Comparison of ENCODE assay signal across 17 cellular contexts in genomic region chr12:92573104-92573503, GRCh38.
A peak's percentile ranks its signal among the peaks of the same experiment; 100 is the strongest.
DNase-seq lines count a peak whose midpoint lies in the region; ATAC-seq and TF ChIP-seq lines count a peak whose summit lies in the region.
"Had no signal": no experiment of that assay in that cellular context is flagged by ENCODE, and none has a peak within 500 bp of the region (broad histone marks: within the 10 kb centered on the region; RNA-seq: fewer than 3 reads in every experiment).

No MANE protein-coding gene starts in this region.

- peak overlapping the region; percentile 50 for H2AFZ ChIP-seq in smooth muscle cell (ENCODE audit: low read depth)

- H3K36me3 Mint-ChIP-seq in CD8-positive, alpha-beta memory T cell, result no peaks in the 10 kb centered on the region
- H3K36me3 Mint-ChIP-seq in T-helper 17 cell (ENCODE audit: low read depth), result no peaks in the 10 kb centered on the region

- TF ChIP-seq CTCF in smooth muscle cell (IDR thresholded peaks at IDR 0.05; ENCODE audit: borderline replicate concordance, insufficient read depth, poor library complexity, severe bottlenecking) (no peak), ascending aorta (IDR thresholded peaks at IDR 0.05) (no peak)

- no peaks in the 10 kb centered on the region for H3K27me3 ChIP-seq in CD8-positive, alpha-beta memory T cell (ENCODE audit: insufficient read depth, low read length, poor library complexity, severe bottlenecking)
- H3K27me3 ChIP-seq in smooth muscle cell (ENCODE audit: low read depth) (no peaks in the 10 kb centered on the region), ascending aorta (no peaks in the 10 kb centered on the region)

- H3K27me3 Mint-ChIP-seq in CD8-positive, alpha-beta memory T cell, result no peaks in the 10 kb centered on the region
- no peaks in the 10 kb centered on the region for H3K27me3 Mint-ChIP-seq in T-helper 17 cell

- no peaks in the 10 kb centered on the region for H4K20me1 ChIP-seq in smooth muscle cell (ENCODE audit: low read depth)

- WGBS in smooth muscle cell (ENCODE audit: low lambda C conversion rate), result 75% methylated on average over 4 of the region's 4 CpGs

- CTCF ChIA-PET in CD8-positive, alpha-beta memory T cell (lab: Charles Lee), result interaction anchor here (1.0 to 4.5 kb wide), 3 partner anchors 10 to 1191 kb away, joined by 3 to 29 read pairs (median 3); partner anchors contain the start of gene BTG1

- peaks cover 0 to 4% (median 4%) of the 10 kb centered on the region in 3 donors for H3K4me1 Mint-ChIP-seq in CD8-positive, alpha-beta memory T cell
- H3K4me1 Mint-ChIP-seq in T-helper 17 cell, result peaks cover 10% of the 10 kb centered on the region

- H3K4me2 ChIP-seq in smooth muscle cell, result no peak overlapping the region

- intact Hi-C loops in ascending aorta (cut with DNase I), result loop anchor here (5.0 kb wide), 2 partner anchors 996 to 1211 kb away; no protein-coding TSS in a partner anchor

- no peak overlapping the region for H3K4me3 Mint-ChIP-seq in CD8-positive, alpha-beta memory T cell
- H3K4me3 Mint-ChIP-seq in T-helper 17 cell, result no peak overlapping the region

- peak overlapping the region in 5 of 8 donors; percentile 23 to 98 (median 77) for H3K27ac Mint-ChIP-seq in CD8-positive, alpha-beta memory T cell
- peak overlapping the region; percentile 89 for H3K27ac Mint-ChIP-seq in T-helper 17 cell

- no peak for DNase-seq in CD8-positive, alpha-beta memory T cell
- DNase-seq in T-helper 17 cell (no peak), islet precursor cell (peak; percentile 90), smooth muscle cell (lab: John Stamatoyannopoulos, UW; ENCODE audit: unreplicated experiment) (no peak), NK-92 (lab: John Stamatoyannopoulos, UW; ENCODE audit: unreplicated experiment) (no peak), HPDE6-E6E7 (ENCODE audit: extremely low spot score) (no peak), ascending aorta (ENCODE audit: low spot score in 2 of 2) (no peak), NCI-H2029 treated with DMSO at 0.1 percent for 48 hours (lab: John Stamatoyannopoulos, UW) (no peak)
- DNase-seq: AML-193, GF-D8, GOT3, NCI-H1092, NCI-H1694, NCI-H446, NCI-H748 treated with DMSO at 0.1 percent for 48 hours, Right ventricle myocardium superior had no signal

- H3K4me1 ChIP-seq in CD8-positive, alpha-beta memory T cell (ENCODE audit: insufficient read depth, low read length), result peaks cover 22% of the 10 kb centered on the region
- H3K4me1 ChIP-seq in smooth muscle cell (ENCODE audit: low read depth) (no peaks in the 10 kb centered on the region), ascending aorta (no peaks in the 10 kb centered on the region)

- H3F3A ChIP-seq in smooth muscle cell (ENCODE audit: low read depth), result no peaks in the 10 kb centered on the region

- no peak overlapping the region for H3K4me3 ChIP-seq in CD8-positive, alpha-beta memory T cell (ENCODE audit: low read length)
- H3K4me3 ChIP-seq in smooth muscle cell (no peak overlapping the region), ascending aorta (no peak overlapping the region)

- peak overlapping the region; percentile 47 for H3K9ac ChIP-seq in smooth muscle cell (ENCODE audit: low read depth)

- no peaks in the 10 kb centered on the region for H3K9me3 ChIP-seq in CD8-positive, alpha-beta memory T cell (ENCODE audit: low read length)
- H3K9me3 ChIP-seq in T-helper 17 cell (ENCODE audit: control insufficient read depth, low read length, poor library complexity, severe bottlenecking) (no peaks in the 10 kb centered on the region), smooth muscle cell (replicated peaks; ENCODE audit: low read depth) (no peaks in the 10 kb centered on the region), ascending aorta (no peaks in the 10 kb centered on the region)

- no peaks in the 10 kb centered on the region for H3K36me3 ChIP-seq in CD8-positive, alpha-beta memory T cell (ENCODE audit: insufficient read depth, low read length)
- no peaks in the 10 kb centered on the region for H3K36me3 ChIP-seq in smooth muscle cell (ENCODE audit: low read depth)
- no peaks in the 10 kb centered on the region for H3K36me3 ChIP-seq in ascending aorta

- H3K27ac ChIP-seq in CD8-positive, alpha-beta memory T cell (ENCODE audit: low read depth, low read length), result no peak overlapping the region
- H3K27ac ChIP-seq in smooth muscle cell (ENCODE audit: low read depth) (peak overlapping the region; percentile 81), ascending aorta (no peak overlapping the region)

- ATAC-seq in T-helper 17 cell, result no peak
- ATAC-seq: Panc1 had no signal

- H3K79me2 ChIP-seq in smooth muscle cell (ENCODE audit: low read depth), result no peaks in the 10 kb centered on the region

- H3K9me3 Mint-ChIP-seq in CD8-positive, alpha-beta memory T cell, result peaks cover 0 to 3% (median 0%) of the 10 kb centered on the region in 5 donors

- POLR2A ChIA-PET in CD8-positive, alpha-beta memory T cell (lab: Charles Lee), result no interaction called here
